ENCODE assay signal across 24 cellular contexts in the genomic region with DNA sequence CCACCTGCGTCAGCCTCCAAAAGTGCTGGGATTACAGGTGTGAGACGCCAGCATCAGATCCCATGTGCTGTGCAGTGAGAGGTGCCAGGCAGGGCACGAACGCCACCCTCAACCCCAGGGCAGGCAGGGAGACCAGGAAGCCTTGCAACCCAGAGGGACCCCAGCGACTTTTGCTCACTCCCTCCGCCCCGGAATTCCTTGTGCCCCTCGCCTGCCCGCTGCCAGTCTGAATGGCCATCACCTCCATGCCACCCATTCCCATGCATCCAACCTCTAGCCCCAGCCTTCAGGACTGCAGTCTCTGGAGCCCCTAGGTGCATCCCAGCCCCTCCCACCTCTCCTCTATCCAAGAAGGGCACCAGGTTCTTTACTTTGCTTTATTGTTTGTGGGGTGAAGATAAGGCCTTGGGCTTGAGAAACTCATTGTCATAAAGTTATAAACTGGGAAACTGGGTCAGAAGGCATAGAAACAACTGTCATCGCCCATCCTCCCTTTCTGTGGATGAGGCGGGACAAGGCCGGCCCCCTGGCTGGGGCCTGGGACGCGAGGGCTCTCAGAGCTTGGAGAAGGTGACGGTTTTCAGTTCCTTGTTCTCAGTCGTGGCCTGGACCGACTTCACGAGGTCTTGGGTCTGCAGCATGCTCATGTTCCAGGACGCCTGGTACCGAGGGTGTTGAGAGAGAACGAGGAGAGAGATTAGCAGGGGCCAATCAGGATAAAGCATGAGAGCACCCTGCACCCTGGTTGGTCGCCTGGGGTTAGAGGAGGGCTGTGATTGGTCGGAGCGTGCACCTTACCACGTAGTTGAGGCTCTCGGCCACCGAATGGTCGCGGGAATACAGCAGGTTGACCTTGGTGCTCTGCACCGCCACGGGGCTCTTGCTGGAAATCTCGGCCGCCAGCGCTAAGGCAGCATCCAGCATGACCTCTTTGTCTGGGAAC. TPM values are rescaled to one million over a fixed set of nuclear protein-coding genes. Genes with fewer than 3 reads are reported as not detected.
A peak's percentile ranks its signal among the peaks of the same experiment; 100 is the strongest.
DNase-seq lines count a peak whose midpoint lies in the region; ATAC-seq and TF ChIP-seq lines count a peak whose summit lies in the region.
"Had no signal": no experiment of that assay in that cellular context is flagged by ENCODE, and none has a peak within 500 bp of the region (broad histone marks: within the 10 kb centered on the region; RNA-seq: fewer than 3 reads in every experiment).

No MANE protein-coding gene starts in this region.

- H3K27me3 Mint-ChIP-seq in Caco-2 (ENCODE audit: insufficient read depth, unreplicated experiment) (no peaks in the 10 kb centered on the region), nephron progenitor cell (ENCODE audit: low read depth, poor library complexity) (no peaks in the 10 kb centered on the region)
- H3K27me3 Mint-ChIP-seq: brain; CD4-positive, alpha-beta T cell; naive B cell had no signal

- TSS peak; percentile 90 for BruUV-seq in Caco-2 (replicated peaks; lab: Mats Ljungman, UMichigan)

- H3K9me3 Mint-ChIP-seq in Caco-2 (ENCODE audit: unreplicated experiment) (peaks cover 1% of the 10 kb centered on the region), nephron progenitor cell (no peaks in the 10 kb centered on the region)
- H3K9me3 Mint-ChIP-seq: brain; CD4-positive, alpha-beta T cell; naive B cell had no signal

- intact Hi-C loops in Caco-2 (cut with micrococcal nuclease; ENCODE audit: unreplicated experiment) = no loop called here

- DNase-seq in Caco-2 (peak in 1 of 2 experiments; percentile 62), HuH-7.5 (ENCODE audit: low spot score) (peak; percentile 4), nephron progenitor cell (no peak), NCI-H774 (lab: John Stamatoyannopoulos, UW) (no peak), foreskin fibroblast (no peak), germinal center (ENCODE audit: low spot score) (no peak)
- DNase-seq: activated CD4-positive, alpha-beta T cell treated with anti-CD3 and anti-CD28 coated beads, Interleukin-2, amount 50 U/mL, for 4 hours; activated effector memory CD4-positive, alpha-beta T cell treated with Interleukin-2 at 50 U/mL for 16 hours; CD4-positive, alpha-beta T cell; cortex of kidney; DMS79 treated with DMSO at 0.1 percent for 48 hours; hypothalamus; kidney glomerular epithelial cell; naive B cell; NCI-H1417; NCI-H526; pancreas; SHP77 treated with DMSO at 0.1 percent for 48 hours; T-helper 1 cell had no signal

- H3K27me3 ChIP-seq in Caco-2 (replicated peaks; ENCODE audit: control insufficient read depth, insufficient read depth, low read length) (no peaks in the 10 kb centered on the region), duodenal mucosa (ENCODE audit: control insufficient read depth in 1 of 2, insufficient read depth in 2 of 2, low read length in 2 of 2) (no peaks in the 10 kb centered on the region)
- H3K27me3 ChIP-seq: pancreas, right lobe of liver had no signal

- H3K27ac ChIP-seq in duodenal mucosa (ENCODE audit: low read depth, low read length) = peak overlapping the region; percentile 61
- H3K27ac ChIP-seq: pancreas, right lobe of liver had no signal

- H3K9ac ChIP-seq in duodenal mucosa (ENCODE audit: low read depth in 1 of 2, low read length in 2 of 2) = peak overlapping the region in 1 of 2 donors; percentile 28

- H3K36me3 Mint-ChIP-seq in Caco-2 (ENCODE audit: insufficient read depth, unreplicated experiment) (peaks cover 32% of the 10 kb centered on the region), nephron progenitor cell (ENCODE audit: low read depth) (peaks cover 30% of the 10 kb centered on the region)

- POLR2A ChIA-PET in Caco-2 (lab: Charles Lee) = no interaction called here

- no peak overlapping the region for H3K4me3 Mint-ChIP-seq in Caco-2 (ENCODE audit: unreplicated experiment)
- no peak overlapping the region for H3K4me3 Mint-ChIP-seq in nephron progenitor cell
- H3K4me3 Mint-ChIP-seq: CD4-positive, alpha-beta T cell; naive B cell had no signal

- H3K9me3 ChIP-seq in Caco-2 (no peaks in the 10 kb centered on the region), duodenal mucosa (ENCODE audit: control insufficient read depth in 1 of 2, low read length in 2 of 2) (no peaks in the 10 kb centered on the region)
- H3K9me3 ChIP-seq: pancreas, right lobe of liver had no signal

- H3K4me3 ChIP-seq in Caco-2 (ENCODE audit: low read depth, low read length) = no peak overlapping the region
- no peak overlapping the region for H3K4me3 ChIP-seq in duodenal mucosa (ENCODE audit: low read depth in 1 of 2, low read length in 2 of 2)
- H3K4me3 ChIP-seq in foreskin fibroblast (ENCODE audit: low read depth in 1 of 2, low read length in 2 of 2) = no peak overlapping the region
- H3K4me3 ChIP-seq: pancreas, right lobe of liver had no signal

- CTCF ChIA-PET in Caco-2 (lab: Charles Lee) = no interaction called here

- H3K36me3 ChIP-seq in Caco-2 (ENCODE audit: control insufficient read depth, insufficient read depth, low read length) = 0 out of 2 replicates have a peak, but pooled peaks cover 5% of the 10 kb centered on the region
- peaks cover 19 to 31% of the 10 kb centered on the region in 2 donors for H3K36me3 ChIP-seq in duodenal mucosa (ENCODE audit: control insufficient read depth in 1 of 2, insufficient read depth in 2 of 2, low read length in 2 of 2)

- H3K4me1 ChIP-seq in Caco-2 (peaks cover 37% of the 10 kb centered on the region), duodenal mucosa (ENCODE audit: control insufficient read depth in 1 of 2, insufficient read depth in 2 of 2, low read length in 2 of 2) (peaks cover 38 to 41% of the 10 kb centered on the region in 2 donors)

- H3K27ac Mint-ChIP-seq in Caco-2 (ENCODE audit: unreplicated experiment) = peak overlapping the region; percentile 40
- peak overlapping the region; percentile 51 for H3K27ac Mint-ChIP-seq in nephron progenitor cell
- H3K27ac Mint-ChIP-seq: CD4-positive, alpha-beta T cell had no signal

- no peak for ATAC-seq in GM19324 (IDR thresholded peaks at IDR 0.05; ENCODE audit: low FRiP score, unreplicated experiment)
- ATAC-seq: pancreas, right lobe of liver had no signal

- no peak for TF ChIP-seq CTCF in Caco-2 (IDR thresholded peaks at IDR 0.05; ENCODE audit: insufficient read depth in 1 of 2, low read depth in 1 of 2, low read length in 1 of 2, severe bottlenecking in 1 of 2, unreplicated experiment in 1 of 2)
- no peak for TF ChIP-seq CTCF in nephron progenitor cell (IDR thresholded peaks at IDR 0.05)
- TF ChIP-seq CTCF in foreskin fibroblast (IDR thresholded peaks at IDR 0.05; ENCODE audit: low read depth, low read length) = no peak

- H3K4me1 Mint-ChIP-seq in Caco-2 (ENCODE audit: low read depth, unreplicated experiment) (peaks cover 22% of the 10 kb centered on the region), nephron progenitor cell (peaks cover 22% of the 10 kb centered on the region)
- H3K4me1 Mint-ChIP-seq: brain had no signal

RNA-seq across cellular contexts. Expression of a gene that starts 2.6 kb away (rescaled TPM):
- 1.6 and 2.2 TPM in 2 replicates for total RNA-seq in Caco-2 (2022)

RNA-seq across cellular contexts. Expression of a gene that starts 16.3 kb away (rescaled TPM):
- 150 and 163 TPM in 2 replicates for total RNA-seq in Caco-2 (2022)

RNA-seq across cellular contexts. Expression of a gene that starts 26.3 kb away (rescaled TPM):
- not detected in 2 replicates for total RNA-seq in Caco-2 (2022)
- total RNA-seq: CD4-positive, alpha-beta T cell; fibroblast of villous mesenchyme; pancreas; right lobe of liver had no signal

RNA-seq across cellular contexts. Expression of a gene that starts 34.5 kb away (rescaled TPM):
- 443 and 446 TPM in 2 replicates for total RNA-seq in Caco-2 (2022)

RNA-seq across cellular contexts. Expression of a gene that starts 42.0 kb away (rescaled TPM):
- total RNA-seq in Caco-2 (2022) = not detected in 2 replicates
- total RNA-seq: CD4-positive, alpha-beta T cell; fibroblast of villous mesenchyme; pancreas; right lobe of liver had no signal
